In the genomic region with DNA sequence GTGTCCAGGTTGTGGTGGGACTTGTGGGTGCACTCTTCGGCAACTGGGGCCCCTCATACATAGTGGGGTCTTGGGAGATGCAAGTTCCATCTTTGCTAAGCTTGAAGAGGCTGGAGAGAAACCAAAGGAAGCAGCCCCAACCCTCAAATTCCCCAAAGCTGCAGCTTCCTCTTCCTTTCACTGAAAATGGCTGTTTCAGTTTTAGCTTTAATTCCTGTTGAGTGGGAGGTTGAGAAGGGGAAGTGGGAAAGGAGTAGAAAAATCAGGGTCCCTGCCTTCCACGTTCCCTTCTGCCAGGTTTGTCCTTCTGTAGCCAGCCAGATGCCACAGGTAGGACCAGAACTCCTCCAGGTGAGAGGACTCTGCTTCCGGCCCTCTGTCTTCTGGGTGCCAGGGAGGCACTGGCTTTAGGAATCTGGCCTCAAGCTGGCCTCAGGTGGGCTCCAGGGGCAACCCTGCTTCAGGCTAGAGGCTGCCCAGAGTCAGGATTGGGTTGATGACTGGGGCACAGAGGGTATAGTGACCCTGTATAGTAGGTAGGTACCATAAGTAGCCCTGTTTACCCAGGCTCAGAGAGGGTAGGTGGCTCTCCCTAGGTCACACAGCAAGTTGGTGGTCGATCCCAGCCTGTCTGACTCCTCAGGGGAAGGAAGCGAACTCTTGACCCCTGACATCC, we compare ENCODE assay signal across 10 cellular contexts. TPM values are rescaled to one million over a fixed set of nuclear protein-coding genes. Genes with fewer than 3 reads are reported as not detected.
DNase-seq lines count a peak whose midpoint lies in the region; ATAC-seq, FAIRE-seq and TF ChIP-seq lines count a peak whose summit lies in the region.
"Had no signal": no experiment of that assay in that cellular context is flagged by ENCODE, and none has a peak within 500 bp of the region (broad histone marks: within the 10 kb centered on the region; RNA-seq: fewer than 3 reads in every experiment).

No MANE protein-coding gene starts in this region.

- H3K4me1 Mint-ChIP-seq in osteocyte (ENCODE audit: unreplicated experiment) (peaks cover 11% of the 10 kb centered on the region), MCF 10A (ENCODE audit: insufficient read depth, unreplicated experiment) (peaks cover 6% of the 10 kb centered on the region)

- no peaks in the 10 kb centered on the region for H3K9me2 ChIP-seq in Karpas-422 (replicated peaks; ENCODE audit: insufficient read depth, low read length)

- H3K9me1 ChIP-seq in K562 (ENCODE audit: control insufficient read depth, insufficient read depth, low read length) = peaks cover 5% of the 10 kb centered on the region

- H3K9me3 Mint-ChIP-seq in osteocyte (ENCODE audit: unreplicated experiment) = no peaks in the 10 kb centered on the region
- H3K9me3 Mint-ChIP-seq in MCF 10A (ENCODE audit: unreplicated experiment) = no peaks in the 10 kb centered on the region

- H3K9me3 ChIP-seq in K562 (replicated peaks; ENCODE audit: control insufficient read depth, insufficient read depth, low read depth, low read length) (no peaks in the 10 kb centered on the region), Karpas-422 (ENCODE audit: low read length) (no peaks in the 10 kb centered on the region)

- H4K20me1 ChIP-seq in KMS-11 (ENCODE audit: insufficient read depth) = no peaks in the 10 kb centered on the region
- H4K20me1 ChIP-seq in K562 (replicated peaks; ENCODE audit: control insufficient read depth, insufficient read depth, low read length) = no peaks in the 10 kb centered on the region; the same call in 1 of the 2 replicates
- H4K20me1 ChIP-seq in Karpas-422 (ENCODE audit: insufficient read depth, low read depth, low read length) = no peaks in the 10 kb centered on the region

- H3K79me2 ChIP-seq in KMS-11 (ENCODE audit: insufficient read depth, low read depth) = no peaks in the 10 kb centered on the region
- H3K79me2 ChIP-seq in K562 (ENCODE audit: control insufficient read depth, insufficient read depth, low read length) = no peaks in the 10 kb centered on the region
- no peaks in the 10 kb centered on the region for H3K79me2 ChIP-seq in Karpas-422 (ENCODE audit: low read length)

- H3K4me3 ChIP-seq in KMS-11 (IDR thresholded peaks at IDR 0.05; ENCODE audit: insufficient read depth, low read depth, low read length) (no peak overlapping the region), K562 (no peak overlapping the region), Karpas-422 (ENCODE audit: low read length) (no peak overlapping the region)

- ATAC-seq in K562 (peak; percentile 7; the same call in 1 of the 3 replicates), GM21447 (IDR thresholded peaks at IDR 0.05; ENCODE audit: unreplicated experiment) (no peak)

- in situ Hi-C loops in K562 (cut with MboI) = no loop called here

- H3K9ac ChIP-seq in KMS-11 (peak overlapping the region; percentile 35; the same call in 1 of the 2 replicates), K562 (ENCODE audit: insufficient read depth in 1 of 2, low read depth in 2 of 2, low read length in 2 of 2) (peak overlapping the region; percentile 54 to 80; a peak in 3 of 4 replicates), Karpas-422 (ENCODE audit: low read length) (no peak overlapping the region)

- H3K4me2 ChIP-seq in KMS-11 = peak overlapping the region; percentile 59; the same call in 1 of the 2 replicates
- H3K4me2 ChIP-seq in K562 (ENCODE audit: insufficient read depth, low read length) = peak overlapping the region; percentile 69; the same call in 1 of the 2 replicates
- no peak overlapping the region for H3K4me2 ChIP-seq in Karpas-422 (ENCODE audit: low read depth, low read length, poor library complexity, severe bottlenecking)

- TF ChIP-seq RAD21 in K562 (CRISPR knock-in tag; conservative IDR thresholded peaks at IDR 0.05 in 1 of 2, IDR thresholded peaks at IDR 0.05 in 1 of 2) = no peak

- CTCF ChIA-PET in K562 (lab: Yijun Ruan, JAX; ENCODE audit: low intra/inter-chr PET ratio) (interaction anchor here (0.8 to 2.4 kb wide), 5 partner anchors 52 to 640 kb away, joined by 3 to 9 read pairs (median 6); no protein-coding TSS in a partner anchor), MCF 10A (lab: Yijun Ruan, JAX) (interaction anchor here (0.6 to 3.0 kb wide), 17 partner anchors 8 to 684 kb away, joined by 3 to 17 read pairs (median 6); partner anchors contain the start of gene P2RY6)

- no peaks in the 10 kb centered on the region for H3K36me3 ChIP-seq in KMS-11 (ENCODE audit: insufficient read depth)
- H3K36me3 ChIP-seq in K562 (ENCODE audit: control insufficient read depth, insufficient read depth, low read length) = no peaks in the 10 kb centered on the region
- no peaks in the 10 kb centered on the region for H3K36me3 ChIP-seq in Karpas-422 (ENCODE audit: insufficient read depth, low read length)

- POLR2A ChIA-PET in K562 (lab: Yijun Ruan, JAX) = interaction anchor here (1.2 to 1.4 kb wide), 3 partner anchors 10 to 455 kb away, joined by 3 to 4 read pairs (median 3); no protein-coding TSS in a partner anchor
- POLR2A ChIA-PET in MCF 10A (lab: Yijun Ruan, JAX) = interaction anchor here (0.7 kb wide), 1 partner anchor 277 kb away, joined by 3 read pairs; no protein-coding TSS in a partner anchor

- TF ChIP-seq POLR2A in GM12891 (IDR thresholded peaks at IDR 0.05; ENCODE audit: low read depth, low read length) (no peak), K562 (conservative IDR thresholded peaks at IDR 0.05) (no peak)

- H3K4me1 ChIP-seq in KMS-11 (ENCODE audit: low read depth, poor library complexity, severe bottlenecking) = peaks cover 21% of the 10 kb centered on the region
- H3K4me1 ChIP-seq in K562 (replicated peaks in 1 of 2; ENCODE audit: control insufficient read depth in 2 of 2, insufficient read depth in 2 of 2, low read length in 2 of 2) = peaks cover 19 to 21% of the 10 kb centered on the region in 2 experiments; a peak in 4 of 5 replicates
- H3K4me1 ChIP-seq in Karpas-422 (ENCODE audit: low read length) = peaks cover 5% of the 10 kb centered on the region; the same call in 1 of the 2 replicates

- no peak for TF ChIP-seq CTCF in KMS-11 (conservative IDR thresholded peaks at IDR 0.05; ENCODE audit: low read depth, low read length)
- no peak for TF ChIP-seq CTCF in K562 (IDR thresholded peaks at IDR 0.05 in 2 of 3, conservative IDR thresholded peaks at IDR 0.05 in 1 of 3; ENCODE audit: insufficient read depth in 2 of 3, low read depth in 1 of 3, low read length in 3 of 3)
- no peak for TF ChIP-seq CTCF in osteocyte (IDR thresholded peaks at IDR 0.05)
- no peak for TF ChIP-seq CTCF in MCF 10A (IDR thresholded peaks at IDR 0.05; ENCODE audit: unreplicated experiment)

- TF ChIP-seq EP300 in K562 (IDR thresholded peaks at IDR 0.05; ENCODE audit: low read length) = no peak

- BruUV-seq in K562 (replicated peaks; lab: Mats Ljungman, UMichigan) = no TSS peak
- BruUV-seq in MCF 10A (replicated peaks; lab: Mats Ljungman, UMichigan) = no TSS peak

- peak overlapping the region; percentile 90 for H2AFZ ChIP-seq in KMS-11 (ENCODE audit: low read depth)
- H2AFZ ChIP-seq in K562 (ENCODE audit: low read depth, low read length) = peak overlapping the region; percentile 98
- no peak overlapping the region for H2AFZ ChIP-seq in Karpas-422 (ENCODE audit: low read length)

- H3K27me3 ChIP-seq in KMS-11 (ENCODE audit: insufficient read depth, low read depth) (no peaks in the 10 kb centered on the region), K562 (ENCODE audit: control insufficient read depth in 2 of 2, insufficient read depth in 2 of 2, low read length in 2 of 2) (peaks cover 0 to 4% of the 10 kb centered on the region in 2 experiments; a peak in 1 of 5 replicates), Karpas-422 (ENCODE audit: low read length) (no peaks in the 10 kb centered on the region)

- FAIRE-seq in GM12891 (lab: Jason Lieb, UNC) (no peak), K562 (lab: Jason Lieb, UNC) (no peak)
- FAIRE-seq: endometrium had no signal

- H3K36me3 Mint-ChIP-seq in osteocyte (ENCODE audit: unreplicated experiment) (no peaks in the 10 kb centered on the region), MCF 10A (ENCODE audit: insufficient read depth, unreplicated experiment) (no peaks in the 10 kb centered on the region)

- 43% methylated on average over 5 of the region's 5 CpGs for WGBS in K562 (ENCODE audit: insufficient coverage, low coverage, missing lambda C conversion rate)

- H3K27me3 Mint-ChIP-seq in osteocyte (ENCODE audit: unreplicated experiment) (peaks cover 3% of the 10 kb centered on the region), MCF 10A (ENCODE audit: insufficient read depth, unreplicated experiment) (no peaks in the 10 kb centered on the region)

- intact Hi-C loops in K562 (cut with micrococcal nuclease) = loop anchor here (2.0 to 5.0 kb wide), 2 partner anchors 106 to 456 kb away; no protein-coding TSS in a partner anchor
- intact Hi-C loops in MCF 10A (cut with micrococcal nuclease) = no loop called here

- H3K4me3 Mint-ChIP-seq in osteocyte (ENCODE audit: unreplicated experiment) = no peak overlapping the region
- no peak overlapping the region for H3K4me3 Mint-ChIP-seq in MCF 10A (ENCODE audit: unreplicated experiment)

- H3K27ac Mint-ChIP-seq in osteocyte (ENCODE audit: unreplicated experiment) = peak overlapping the region; percentile 84
- H3K27ac Mint-ChIP-seq in MCF 10A (ENCODE audit: low read depth, unreplicated experiment) = no peak overlapping the region

- DNase-seq in GM12891 (ENCODE audit: insufficient read length, low spot score) (no peak), K562 (ENCODE audit: extremely low read depth in 1 of 4, low spot score in 3 of 4) (no peak), osteocyte (ENCODE audit: extremely low spot score, unreplicated experiment) (no peak), Karpas-422 (no peak), MCF 10A (ENCODE audit: unreplicated experiment) (no peak), nucleus accumbens (lab: John Stamatoyannopoulos, UW) (no peak)
- DNase-seq: DMS 273 treated with DMSO at 0.1 percent for 48 hours had no signal

- H3K27ac ChIP-seq in KMS-11 (peak overlapping the region; percentile 31; the same call in 1 of the 2 replicates), K562 (ENCODE audit: extremely low read depth, low read depth, low read length) (peak overlapping the region; percentile 44; the same call in 2 of the 3 replicates), Karpas-422 (ENCODE audit: low read length) (no peak overlapping the region)

RNA-seq across cellular contexts. Expression of gene P2RY6, which starts 16.2 kb away (rescaled TPM):
- polyA plus RNA-seq in GM12891 (2012; ENCODE audit: low read depth, missing spikeins) = 0.23 TPM
- total RNA-seq in K562 (2011; cell fraction: chromatin; rRNA removed; ENCODE audit: low replicate concordance) = not detected in 2 replicates
- total RNA-seq in K562 (2011; cell fraction: nucleolus; rRNA removed) = not detected in 2 replicates
- total RNA-seq in K562 (2011; cell fraction: nucleoplasm; rRNA removed) = not detected in 2 replicates
- total RNA-seq in K562 (2014; rRNA removed) = not detected in 2 replicates
- not detected in 2 replicates for total RNA-seq in K562 (2014; rRNA removed; fragmentation: Illumina TruSeq; extraction: Trizol)
- total RNA-seq in K562 (2015; rRNA removed; fragmentation: Illumina TruSeq; extraction: Trizol) = not detected in 2 replicates
- total RNA-seq in K562 (2021) = not detected in 2 replicates
- not detected in 2 replicates for polyA plus RNA-seq in K562 (2011; rRNA removed)
- not detected in 2 replicates for polyA plus RNA-seq in K562 (2011; cell fraction: cytosol; rRNA removed)
- polyA plus RNA-seq in K562 (2011; cell fraction: nucleus; rRNA removed) = not detected in 2 replicates
- not detected in 2 replicates for polyA plus RNA-seq in K562 (2012)
- polyA plus RNA-seq in K562 (2014; fragmentation: Illumina TruSeq; extraction: Trizol) = not detected in 2 replicates
- not detected for polyA plus RNA-seq in K562 (2014; fragmentation: Nextera tagmentation; extraction: Ambion mirVana)
- polyA plus RNA-seq in K562 (2014; rRNA removed) = not detected in 2 replicates
- polyA minus RNA-seq in K562 (2011; rRNA and poly(A)+ RNA removed) = not detected in 2 replicates
- not detected in 2 replicates for polyA minus RNA-seq in K562 (2011; cell fraction: cytosol; rRNA and poly(A)+ RNA removed)
- polyA minus RNA-seq in K562 (2011; cell fraction: nucleus; rRNA and poly(A)+ RNA removed) = not detected in 2 replicates
- total RNA-seq in osteocyte = not detected in 2 replicates
- total RNA-seq in Karpas-422 (2014; rRNA removed; shearing (Covaris generic); ENCODE audit: low replicate concordance) = not detected in 2 replicates
- not detected in 2 replicates for total RNA-seq in MCF 10A (2022)

RNA-seq across cellular contexts. Expression of gene ARHGEF17, which starts 19.7 kb away (rescaled TPM):
- 2.6 TPM for polyA plus RNA-seq in GM12891 (2012; ENCODE audit: low read depth, missing spikeins)
- total RNA-seq in K562 (2011; cell fraction: chromatin; rRNA removed; ENCODE audit: low replicate concordance) = 0.55 and 6.0 TPM in 2 replicates
- total RNA-seq in K562 (2011; cell fraction: nucleolus; rRNA removed) = 2.4 and 4.8 TPM in 2 replicates
- total RNA-seq in K562 (2011; cell fraction: nucleoplasm; rRNA removed) = 1.3 and 1.6 TPM in 2 replicates
- 0.09 and 0.20 TPM in 2 replicates for total RNA-seq in K562 (2014; rRNA removed)
- 0.03 and 0.07 TPM in 2 replicates for total RNA-seq in K562 (2014; rRNA removed; fragmentation: Illumina TruSeq; extraction: Trizol)
- total RNA-seq in K562 (2015; rRNA removed; fragmentation: Illumina TruSeq; extraction: Trizol) = 0.04 and 0.23 TPM in 2 replicates
- total RNA-seq in K562 (2021) = 0.29 and 0.53 TPM in 2 replicates
- 0.68 and 1.2 TPM in 2 replicates for polyA plus RNA-seq in K562 (2011; rRNA removed)
- 0.96 and 2.9 TPM in 2 replicates for polyA plus RNA-seq in K562 (2011; cell fraction: cytosol; rRNA removed)
- polyA plus RNA-seq in K562 (2011; cell fraction: nucleus; rRNA removed) = 5.2 and 8.3 TPM in 2 replicates
- polyA plus RNA-seq in K562 (2012) = 0.25 and 0.31 TPM in 2 replicates
- 0.10 and 0.17 TPM in 2 replicates for polyA plus RNA-seq in K562 (2014; fragmentation: Illumina TruSeq; extraction: Trizol)
- not detected for polyA plus RNA-seq in K562 (2014; fragmentation: Nextera tagmentation; extraction: Ambion mirVana)
- polyA plus RNA-seq in K562 (2014; rRNA removed) = 0.09 and 0.17 TPM in 2 replicates
- polyA minus RNA-seq in K562 (2011; rRNA and poly(A)+ RNA removed) = 1.3 and 1.4 TPM in 2 replicates
- polyA minus RNA-seq in K562 (2011; cell fraction: cytosol; rRNA and poly(A)+ RNA removed) = 0.57 and 1.4 TPM in 2 replicates
- polyA minus RNA-seq in K562 (2011; cell fraction: nucleus; rRNA and poly(A)+ RNA removed) = 3.7 and 4.0 TPM in 2 replicates
- 104 and 105 TPM in 2 replicates for total RNA-seq in osteocyte
- total RNA-seq in Karpas-422 (2014; rRNA removed; shearing (Covaris generic); ENCODE audit: low replicate concordance) = 0.11 TPM in 1 of 2 replicates, not detected in the other
- total RNA-seq in MCF 10A (2022) = 27.6 and 29.3 TPM in 2 replicates
